In genomic region chr19:39360599-39360998, GRCh38 we compare ENCODE assay signal across 21 cellular contexts. TPM values are rescaled to one million over a fixed set of nuclear protein-coding genes. Genes with fewer than 3 reads are reported as not detected.
DNase-seq lines count a peak whose midpoint lies in the region; ATAC-seq, FAIRE-seq and TF ChIP-seq lines count a peak whose summit lies in the region.
"Had no signal": no experiment of that assay in that cellular context is flagged by ENCODE, and none has a peak within 500 bp of the region (broad histone marks: within the 10 kb centered on the region; RNA-seq: fewer than 3 reads in every experiment).

No MANE protein-coding gene starts in this region.

- no peak for TF ChIP-seq POLR2A in A549 (IDR thresholded peaks at IDR 0.05; ENCODE audit: low read length)

- no peak for TF ChIP-seq CTCF in A549 (IDR thresholded peaks at IDR 0.05)
- TF ChIP-seq CTCF in HFFc6 (IDR thresholded peaks at IDR 0.05), result no peak

- FAIRE-seq in A549 (lab: Jason Lieb, UNC), result no peak
- FAIRE-seq: GM12891, GM18507, H54 had no signal

- CTCF ChIA-PET in A549 (lab: Yijun Ruan, JAX), result interaction anchor here (1.6 to 4.2 kb wide), 5 partner anchors 9 to 37 kb away, joined by 8 to 19 read pairs (median 11); no protein-coding TSS in a partner anchor
- CTCF ChIA-PET in T-cell (lab: Charles Lee), result no interaction called here

- no peaks in the 10 kb centered on the region for H3K4me1 ChIP-seq in A549

- H3K36me3 Mint-ChIP-seq in HFFc6 (ENCODE audit: low read depth) (peaks cover 41% of the 10 kb centered on the region), memory B cell (peaks cover 26% of the 10 kb centered on the region), T-cell (peaks cover 52% of the 10 kb centered on the region)

- TF ChIP-seq EP300 in A549 (IDR thresholded peaks at IDR 0.05), result no peak

- H3K27ac Mint-ChIP-seq in HFFc6 (peak overlapping the region; percentile 40; the same call in 1 of the 2 replicates), memory B cell (peak overlapping the region; percentile 22), T-cell (no peak overlapping the region)

- H3K4me3 Mint-ChIP-seq in HFFc6 (no peak overlapping the region), memory B cell (no peak overlapping the region), T-cell (no peak overlapping the region)
- H3K4me3 Mint-ChIP-seq: CD14-positive monocyte had no signal

- ATAC-seq in A549 (no peak), memory B cell (ENCODE audit: low read depth) (no peak), T-cell (replicated peaks in 1 of 4) (no peak), GM19452 (IDR thresholded peaks at IDR 0.05; ENCODE audit: unreplicated experiment) (no peak)
- ATAC-seq: Right ventricle myocardium inferior had no signal

- no peak overlapping the region for H3K4me2 ChIP-seq in A549

- POLR2A ChIA-PET in A549 (lab: Yijun Ruan, JAX) (interaction anchor here (0.6 kb wide), 1 partner anchor 59 kb away, joined by 3 read pairs; no protein-coding TSS in a partner anchor), T-cell (lab: Charles Lee) (no interaction called here)

- H3K4me1 Mint-ChIP-seq in HFFc6 (ENCODE audit: low read depth) (peaks cover 36% of the 10 kb centered on the region), memory B cell (peaks cover 30% of the 10 kb centered on the region), T-cell (peaks cover 0 to 5% (median 0%) of the 10 kb centered on the region in 3 donors)
- H3K4me1 Mint-ChIP-seq: CD14-positive monocyte had no signal

- H3K27ac ChIP-seq in A549, result no peak overlapping the region
- peak overlapping the region; percentile 76 for H3K27ac ChIP-seq in cingulate gyrus (ENCODE audit: low read depth, low read length)
- H3K27ac ChIP-seq: Peyer's patch had no signal

- H3K4me3 ChIP-seq in A549, result no peak overlapping the region
- H3K4me3 ChIP-seq: Peyer's patch had no signal

- WGBS in A549 (ENCODE audit: missing lambda C conversion rate), result 78% methylated on average over 1 of the region's 1 CpG

- H3K27me3 Mint-ChIP-seq in HFFc6 (ENCODE audit: insufficient read depth), result no peaks in the 10 kb centered on the region
- no peaks in the 10 kb centered on the region for H3K27me3 Mint-ChIP-seq in memory B cell
- H3K27me3 Mint-ChIP-seq in T-cell, result no peaks in the 10 kb centered on the region

- no peaks in the 10 kb centered on the region for H3K9me3 Mint-ChIP-seq in HFFc6
- H3K9me3 Mint-ChIP-seq in memory B cell, result no peaks in the 10 kb centered on the region
- no peaks in the 10 kb centered on the region for H3K9me3 Mint-ChIP-seq in T-cell
- H3K9me3 Mint-ChIP-seq: CD14-positive monocyte had no signal

- H3K9me3 ChIP-seq in A549, result no peaks in the 10 kb centered on the region
- H3K9me3 ChIP-seq: Peyer's patch had no signal

- DNase-seq in A549 (ENCODE audit: low read depth in 1 of 2, low spot score in 1 of 2), result no peak
- DNase-seq in HFFc6, result no peak
- DNase-seq in memory B cell (ENCODE audit: low spot score in 2 of 2), result no peak
- no peak for DNase-seq in T-cell
- DNase-seq in effector CD4-positive, alpha-beta T cell, result no peak
- DNase-seq: GF-D8, IMR-90, Kasumi-1, NCI-H1105, NCI-H1694 treated with DMSO at 0.1 percent for 48 hours, NCI-H2107, NCI-H226, NCI-H524 treated with DMSO at 0.1 percent for 48 hours, Peyer's patch had no signal

- no peak for TF ChIP-seq RAD21 in A549 (conservative IDR thresholded peaks at IDR 0.05 in 1 of 2, IDR thresholded peaks at IDR 0.05 in 1 of 2)

TF ChIP-seq in A549, 52 proteins besides CTCF, POLR2A, EP300 and RAD21:
- TF ChIP-seq ESRRA (IDR thresholded peaks at IDR 0.05; ENCODE audit: borderline replicate concordance, low read length) (0 out of 2 replicates have a peak, but pooled peaks have one; percentile 2), EHMT2 (IDR thresholded peaks at IDR 0.05; ENCODE audit: low read depth) (no peak), MAFK (IDR thresholded peaks at IDR 0.05; ENCODE audit: partially characterized antibody) (peak; percentile 62)
TF ChIP-seq in A549: peak in this region for 2.

RNA-seq across cellular contexts. Expression of gene SAMD4B, which starts 18.4 kb away (rescaled TPM):
- 82.1 and 101 TPM in 2 replicates for polyA plus RNA-seq in A549 (2011; rRNA removed)
- 180 and 241 TPM in 2 replicates for polyA plus RNA-seq in A549 (2012; cell fraction: cytosol; rRNA removed)
- polyA plus RNA-seq in A549 (2012; cell fraction: nucleus; rRNA removed), result 350 and 382 TPM in 2 replicates
- polyA plus RNA-seq in A549 (2017; fragmentation: RNase III; extraction: RNeasy Plus Mini Kit Qiagen cat#74134 plus additional on column Dnase treatment), result 113 to 118 TPM (median 116 TPM) in 3 replicates
- 102 and 120 TPM in 2 replicates for polyA minus RNA-seq in A549 (2011; rRNA and poly(A)+ RNA removed)
- 100 to 1,000 TPM; 107 to 133 (median 124) TPM for total RNA-seq in HFFc6 (2021; fragmentation: NEBNext Ultra II Directional; extraction: Animal tissue kit (Norgen Biotek cat#: 25700))
- total RNA-seq in T-cell, result 10 to 100 TPM; 59.4 to 72.3 (median 62.0) TPM

RNA-seq across cellular contexts. Expression of gene GMFG, which starts 24.8 kb away (rescaled TPM):
- polyA plus RNA-seq in A549 (2011; rRNA removed) (0.37 TPM in 1 of 2 replicates, not detected in the other), A549 (2017; fragmentation: RNase III; extraction: RNeasy Plus Mini Kit Qiagen cat#74134 plus additional on column Dnase treatment) (0.47 TPM in 1 of 3 replicates, not detected in the others)
- 0.08 and 0.12 TPM in 2 replicates for polyA plus RNA-seq in A549 (2012; cell fraction: cytosol; rRNA removed)
- not detected in 2 replicates for polyA plus RNA-seq in A549 (2012; cell fraction: nucleus; rRNA removed)
- polyA minus RNA-seq in A549 (2011; rRNA and poly(A)+ RNA removed), result not detected in 2 replicates
- 1 to 10 TPM in 1 of 6 experiments, under 1 TPM in 5; 0.37 to 1.1 (median 0.77) TPM for total RNA-seq in HFFc6 (2021; fragmentation: NEBNext Ultra II Directional; extraction: Animal tissue kit (Norgen Biotek cat#: 25700))
- 100 to 1,000 TPM; 337 to 427 (median 397) TPM for total RNA-seq in T-cell
- total RNA-seq: IMR-90 had no signal

RNA-seq across cellular contexts. Expression of gene PAF1, which starts 30.3 kb away (rescaled TPM):
- polyA plus RNA-seq in A549 (2011; rRNA removed) (73.0 and 103 TPM in 2 replicates), A549 (2017; fragmentation: RNase III; extraction: RNeasy Plus Mini Kit Qiagen cat#74134 plus additional on column Dnase treatment) (89.4 to 110 TPM (median 108 TPM) in 3 replicates)
- 72.7 and 76.5 TPM in 2 replicates for polyA plus RNA-seq in A549 (2012; cell fraction: cytosol; rRNA removed)
- polyA plus RNA-seq in A549 (2012; cell fraction: nucleus; rRNA removed), result 133 and 138 TPM in 2 replicates
- 77.6 and 78.1 TPM in 2 replicates for polyA minus RNA-seq in A549 (2011; rRNA and poly(A)+ RNA removed)
- 10 to 100 TPM; 46.8 to 70.0 (median 60.6) TPM for total RNA-seq in HFFc6 (2021; fragmentation: NEBNext Ultra II Directional; extraction: Animal tissue kit (Norgen Biotek cat#: 25700))
- 10 to 100 TPM; 43.0 to 96.1 (median 45.9) TPM for total RNA-seq in T-cell

RNA-seq across cellular contexts. Expression of gene MED29, which starts 30.6 kb away (rescaled TPM):
- polyA plus RNA-seq in A549 (2011; rRNA removed), result 55.7 and 57.5 TPM in 2 replicates
- polyA plus RNA-seq in A549 (2012; cell fraction: cytosol; rRNA removed), result 62.4 and 81.8 TPM in 2 replicates
- polyA plus RNA-seq in A549 (2012; cell fraction: nucleus; rRNA removed), result 48.3 and 60.2 TPM in 2 replicates
- 47.7 to 50.7 TPM (median 48.7 TPM) in 3 replicates for polyA plus RNA-seq in A549 (2017; fragmentation: RNase III; extraction: RNeasy Plus Mini Kit Qiagen cat#74134 plus additional on column Dnase treatment)
- polyA minus RNA-seq in A549 (2011; rRNA and poly(A)+ RNA removed), result 48.8 and 57.0 TPM in 2 replicates
- 10 to 100 TPM; 38.2 to 48.5 (median 45.2) TPM for total RNA-seq in HFFc6 (2021; fragmentation: NEBNext Ultra II Directional; extraction: Animal tissue kit (Norgen Biotek cat#: 25700))
- 10 to 100 TPM; 42.0 to 48.7 (median 47.0) TPM for total RNA-seq in T-cell

RNA-seq across cellular contexts. Expression of gene LRFN1, which starts 39.9 kb away (rescaled TPM):
- polyA plus RNA-seq in A549 (2011; rRNA removed) (1.1 and 1.6 TPM in 2 replicates), A549 (2017; fragmentation: RNase III; extraction: RNeasy Plus Mini Kit Qiagen cat#74134 plus additional on column Dnase treatment) (7.9 to 9.1 TPM (median 8.7 TPM) in 3 replicates)
- polyA plus RNA-seq in A549 (2012; cell fraction: cytosol; rRNA removed), result 7.2 and 11.0 TPM in 2 replicates
- polyA plus RNA-seq in A549 (2012; cell fraction: nucleus; rRNA removed), result 12.3 and 15.7 TPM in 2 replicates
- 1.2 and 2.0 TPM in 2 replicates for polyA minus RNA-seq in A549 (2011; rRNA and poly(A)+ RNA removed)
- total RNA-seq in HFFc6 (2021; fragmentation: NEBNext Ultra II Directional; extraction: Animal tissue kit (Norgen Biotek cat#: 25700)), result under 1 TPM in 2 of 6 experiments, not detected in 4; 0.07 to 0.14 TPM
- 10 to 100 TPM in 2 of 5 donors, 1 to 10 TPM in 3; 3.5 to 10.9 (median 8.7) TPM for total RNA-seq in T-cell

Comparison
In these comparisons a context has a peak if more than half of its experiments do, and no peak if none do; other contexts are left out.
1. H3K27ac Mint-ChIP-seq: peak in HFFc6 (single experiment) and memory B cell (single experiment); none in T-cell (0 of 2).
2. RNA of gene GMFG, which starts 24.8 kb away (total RNA-seq): 337 to 427 TPM in T-cell; 0.37 to 1.1 TPM in HFFc6; every median in the first group is over 100 times any median in the second.